In the genomic region with DNA sequence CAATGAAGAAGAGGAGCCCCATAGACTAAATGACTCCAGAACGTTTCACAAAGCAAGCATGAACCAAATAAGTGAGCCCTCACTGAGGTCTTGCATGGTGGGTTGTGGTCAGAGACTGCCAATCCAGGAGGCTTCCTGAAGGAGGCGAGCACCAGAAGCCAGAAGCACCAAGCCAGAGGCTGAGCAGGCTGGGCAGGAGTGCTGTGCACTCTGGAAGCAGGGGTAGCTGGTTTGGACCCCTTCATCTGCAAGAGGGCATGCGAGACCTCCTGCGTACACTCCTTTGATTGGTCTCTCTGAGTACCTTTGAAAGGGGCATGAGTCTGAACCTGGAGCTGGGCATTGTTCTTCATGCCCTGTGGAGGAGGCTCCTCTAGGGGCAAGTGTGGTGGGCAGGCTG, we compare ENCODE assay signal across 1 cellular context.
TF ChIP-seq lines count a peak whose summit lies in the region.

No MANE protein-coding gene starts in this region.

TF ChIP-seq in K562, 482 proteins besides CTCF, POLR2A, EP300 and RAD21:
- TF ChIP-seq ZFP36 (IDR thresholded peaks at IDR 0.05; ENCODE audit: low read depth, low read length, partially characterized antibody) = peak; percentile 45
- no peak for TF ChIP-seq IRF2 (CRISPR knock-in tag; IDR thresholded peaks at IDR 0.05)
- TF ChIP-seq, protein P1, sequence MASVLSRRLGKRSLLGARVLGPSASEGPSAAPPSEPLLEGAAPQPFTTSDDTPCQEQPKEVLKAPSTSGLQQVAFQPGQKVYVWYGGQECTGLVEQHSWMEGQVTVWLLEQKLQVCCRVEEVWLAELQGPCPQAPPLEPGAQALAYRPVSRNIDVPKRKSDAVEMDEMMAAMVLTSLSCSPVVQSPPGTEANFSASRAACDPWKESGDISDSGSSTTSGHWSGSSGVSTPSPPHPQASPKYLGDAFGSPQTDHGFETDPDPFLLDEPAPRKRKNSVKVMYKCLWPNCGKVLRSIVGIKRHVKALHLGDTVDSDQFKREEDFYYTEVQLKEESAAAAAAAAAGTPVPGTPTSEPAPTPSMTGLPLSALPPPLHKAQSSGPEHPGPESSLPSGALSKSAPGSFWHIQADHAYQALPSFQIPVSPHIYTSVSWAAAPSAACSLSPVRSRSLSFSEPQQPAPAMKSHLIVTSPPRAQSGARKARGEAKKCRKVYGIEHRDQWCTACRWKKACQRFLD (CRISPR knock-in tag; IDR thresholded peaks at IDR 0.05) = no peak
- no peak for TF ChIP-seq ARID1B (IDR thresholded peaks at IDR 0.05)
- TF ChIP-seq CCAR2 (IDR thresholded peaks at IDR 0.05; ENCODE audit: low read depth, low read length) = no peak
- TF ChIP-seq, protein P2, sequence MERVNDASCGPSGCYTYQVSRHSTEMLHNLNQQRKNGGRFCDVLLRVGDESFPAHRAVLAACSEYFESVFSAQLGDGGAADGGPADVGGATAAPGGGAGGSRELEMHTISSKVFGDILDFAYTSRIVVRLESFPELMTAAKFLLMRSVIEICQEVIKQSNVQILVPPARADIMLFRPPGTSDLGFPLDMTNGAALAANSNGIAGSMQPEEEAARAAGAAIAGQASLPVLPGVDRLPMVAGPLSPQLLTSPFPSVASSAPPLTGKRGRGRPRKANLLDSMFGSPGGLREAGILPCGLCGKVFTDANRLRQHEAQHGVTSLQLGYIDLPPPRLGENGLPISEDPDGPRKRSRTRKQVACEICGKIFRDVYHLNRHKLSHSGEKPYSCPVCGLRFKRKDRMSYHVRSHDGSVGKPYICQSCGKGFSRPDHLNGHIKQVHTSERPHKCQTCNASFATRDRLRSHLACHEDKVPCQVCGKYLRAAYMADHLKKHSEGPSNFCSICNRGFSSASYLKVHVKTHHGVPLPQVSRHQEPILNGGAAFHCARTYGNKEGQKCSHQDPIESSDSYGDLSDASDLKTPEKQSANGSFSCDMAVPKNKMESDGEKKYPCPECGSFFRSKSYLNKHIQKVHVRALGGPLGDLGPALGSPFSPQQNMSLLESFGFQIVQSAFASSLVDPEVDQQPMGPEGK (CRISPR knock-in tag; IDR thresholded peaks at IDR 0.05; ENCODE audit: borderline replicate concordance) = no peak
- TF ChIP-seq, protein P3, sequence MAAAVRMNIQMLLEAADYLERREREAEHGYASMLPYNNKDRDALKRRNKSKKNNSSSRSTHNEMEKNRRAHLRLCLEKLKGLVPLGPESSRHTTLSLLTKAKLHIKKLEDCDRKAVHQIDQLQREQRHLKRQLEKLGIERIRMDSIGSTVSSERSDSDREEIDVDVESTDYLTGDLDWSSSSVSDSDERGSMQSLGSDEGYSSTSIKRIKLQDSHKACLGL (CRISPR knock-in tag; IDR thresholded peaks at IDR 0.05; ENCODE audit: borderline replicate concordance, poor library complexity, severe bottlenecking) = no peak
